Comparison of ENCODE assay signal across 11 cellular contexts in the genomic region with DNA sequence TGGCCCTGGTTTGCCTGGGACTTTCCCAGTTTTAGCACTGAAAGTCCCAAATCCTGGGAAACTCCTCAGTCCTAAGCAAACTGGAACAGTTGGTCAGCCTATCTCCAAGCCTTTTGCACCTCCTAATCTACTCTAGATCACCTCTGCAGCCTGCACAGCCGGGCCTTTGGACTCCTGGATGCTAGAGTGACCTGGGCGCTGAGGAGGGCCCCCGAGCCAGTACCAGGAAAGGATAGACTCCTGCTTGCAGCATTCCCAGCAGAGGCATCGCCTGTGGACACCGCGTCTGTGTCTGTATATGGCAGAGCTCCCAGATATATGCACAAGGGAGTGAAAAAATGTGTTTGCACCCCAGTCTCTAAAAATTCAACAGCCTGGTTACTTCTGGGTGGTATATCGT. TPM values are rescaled to one million over a fixed set of nuclear protein-coding genes. Genes with fewer than 3 reads are reported as not detected.
A peak's percentile ranks its signal among the peaks of the same experiment; 100 is the strongest.
DNase-seq lines count a peak whose midpoint lies in the region; ATAC-seq, FAIRE-seq and TF ChIP-seq lines count a peak whose summit lies in the region.
"Had no signal": no experiment of that assay in that cellular context is flagged by ENCODE, and none has a peak within 500 bp of the region (broad histone marks: within the 10 kb centered on the region; RNA-seq: fewer than 3 reads in every experiment).

No MANE protein-coding gene starts in this region.

- peak overlapping the region; percentile 45 for H3K9ac ChIP-seq in HepG2 (ENCODE audit: insufficient read depth, low read depth, low read length)

- no peaks in the 10 kb centered on the region for H3K79me2 ChIP-seq in HepG2 (ENCODE audit: insufficient read depth, low read length)

- no TSS peak for BruUV-seq in HepG2 (replicated peaks; lab: Mats Ljungman, UMichigan)

- H3K4me2 ChIP-seq in HepG2 (ENCODE audit: low read depth, low read length) = peak overlapping the region; percentile 81

- no peaks in the 10 kb centered on the region for H3K9me3 Mint-ChIP-seq in activated naive CD8-positive, alpha-beta T cell treated with anti-CD3 and anti-CD28 coated beads, Interleukin-2, amount 50 U/mL, for 24 hours
- H3K9me3 Mint-ChIP-seq in endothelial cell (ENCODE audit: unreplicated experiment) = no peaks in the 10 kb centered on the region

- CTCF ChIA-PET in HepG2 (lab: Yijun Ruan, JAX; ENCODE audit: low intra/inter-chr PET ratio, low total read pairs) = no interaction called here

- H3K36me3 ChIP-seq in HepG2 (replicated peaks in 1 of 2; ENCODE audit: control insufficient read depth in 1 of 2, insufficient read depth in 2 of 2, low read length in 2 of 2) = no peaks in the 10 kb centered on the region
- no peaks in the 10 kb centered on the region for H3K36me3 ChIP-seq in small intestine (ENCODE audit: control insufficient read depth in 2 of 2, insufficient read depth in 2 of 2, low read length in 2 of 2)

- no peaks in the 10 kb centered on the region for H3K27me3 Mint-ChIP-seq in activated naive CD8-positive, alpha-beta T cell treated with anti-CD3 and anti-CD28 coated beads, Interleukin-2, amount 50 U/mL, for 24 hours
- peaks cover 3% of the 10 kb centered on the region for H3K27me3 Mint-ChIP-seq in endothelial cell (ENCODE audit: unreplicated experiment)

- no peak overlapping the region for H3K4me3 Mint-ChIP-seq in activated naive CD8-positive, alpha-beta T cell treated with anti-CD3 and anti-CD28 coated beads, Interleukin-2, amount 50 U/mL, for 24 hours
- H3K4me3 Mint-ChIP-seq in endothelial cell (ENCODE audit: unreplicated experiment) = no peak overlapping the region

- peak overlapping the region; percentile 35 for H3K27ac Mint-ChIP-seq in activated naive CD8-positive, alpha-beta T cell treated with anti-CD3 and anti-CD28 coated beads, Interleukin-2, amount 50 U/mL, for 24 hours
- H3K27ac Mint-ChIP-seq in endothelial cell (ENCODE audit: unreplicated experiment) = no peak overlapping the region

- H3K36me3 Mint-ChIP-seq in activated naive CD8-positive, alpha-beta T cell treated with anti-CD3 and anti-CD28 coated beads, Interleukin-2, amount 50 U/mL, for 24 hours (ENCODE audit: low read depth) = no peaks in the 10 kb centered on the region
- H3K36me3 Mint-ChIP-seq in endothelial cell (ENCODE audit: low read depth, unreplicated experiment) = no peaks in the 10 kb centered on the region

- no peak for TF ChIP-seq CTCF in HepG2 (CRISPR knock-in tag; IDR thresholded peaks at IDR 0.05)
- no peak for TF ChIP-seq CTCF in endothelial cell (IDR thresholded peaks at IDR 0.05; ENCODE audit: unreplicated experiment)

- H3K27me3 ChIP-seq in HepG2 (ENCODE audit: control insufficient read depth in 1 of 2, insufficient read depth in 2 of 2, low read length in 2 of 2) (no peaks in the 10 kb centered on the region), small intestine (ENCODE audit: control insufficient read depth in 2 of 2, insufficient read depth in 2 of 2, low read length in 2 of 2) (no peaks in the 10 kb centered on the region)

- TF ChIP-seq EP300 in HepG2 (IDR thresholded peaks at IDR 0.05; ENCODE audit: low read depth in 2 of 2, low read length in 2 of 2) = no peak
- no peak for TF ChIP-seq EP300 in HepG2 (CRISPR knock-in tag; IDR thresholded peaks at IDR 0.05; ENCODE audit: borderline replicate concordance)

- intact Hi-C loops in HepG2 (cut with micrococcal nuclease; ENCODE audit: unreplicated experiment) = no loop called here

- no peak overlapping the region for H2AFZ ChIP-seq in HepG2 (ENCODE audit: low read length)

- WGBS in HepG2 (ENCODE audit: low lambda C conversion rate) = 2% methylated on average over 7 of the region's 7 CpGs
- 25 to 50% (median 31%) methylated on average over 7 of the region's 7 CpGs for WGBS in small intestine, 3 donors

- H3K4me3 ChIP-seq in HepG2 (replicated peaks in 1 of 3; ENCODE audit: insufficient read depth in 1 of 3, low read depth in 2 of 3, low read length in 3 of 3) (peak overlapping the region; percentile 3 to 56 (median 17); a peak in 4 of 6 replicates), small intestine (ENCODE audit: low read depth in 1 of 2, low read length in 2 of 2) (no peak overlapping the region)

- no peak for TF ChIP-seq POLR2A in HepG2 (IDR thresholded peaks at IDR 0.05; ENCODE audit: insufficient read depth in 1 of 2, low read depth in 2 of 2, low read length in 2 of 2)

- in situ Hi-C loops in HepG2 (cut with HindIII; ENCODE audit: extremely low pct_ligation_motif_present, low pct_unique_long_range_greater_than_20kb) = no loop called here

- no peaks in the 10 kb centered on the region for H3K9me3 ChIP-seq in HepG2 (ENCODE audit: low read length)
- H3K9me3 ChIP-seq in small intestine (ENCODE audit: control insufficient read depth, low read depth) = no peaks in the 10 kb centered on the region

- ATAC-seq in activated naive CD8-positive, alpha-beta T cell treated with anti-CD3 and anti-CD28 coated beads, Interleukin-2, amount 50 U/mL, for 24 hours = no peak
- ATAC-seq in HepG2 = peak; percentile 71

- POLR2A ChIA-PET in HepG2 (lab: Yijun Ruan, JAX) = interaction anchor here (0.9 to 7.9 kb wide), 8 partner anchors 8 to 181 kb away, joined by 3 to 99 read pairs (median 3); partner anchors contain the start of genes IRF1 and SLC22A4

- H3K4me1 ChIP-seq in HepG2 (ENCODE audit: insufficient read depth, low read length) (peaks cover 55% of the 10 kb centered on the region), small intestine (ENCODE audit: control insufficient read depth in 2 of 2, insufficient read depth in 1 of 2, low read depth in 1 of 2, low read length in 1 of 2) (peaks cover 24 to 36% of the 10 kb centered on the region in 2 donors)

- FAIRE-seq in HepG2 (lab: Jason Lieb, UNC) (no peak), small intestine (lab: Jason Lieb, UNC) (no peak)
- FAIRE-seq: endothelial cell of umbilical vein, keratinocyte had no signal

- H3K27ac ChIP-seq in HepG2 (ENCODE audit: extremely low read length, insufficient read depth, low read length) = peak overlapping the region; percentile 61
- peak overlapping the region; percentile 81 to 92 for H3K27ac ChIP-seq in small intestine (ENCODE audit: low read depth in 1 of 2, low read length in 1 of 2)

- DNase-seq in RPMI7951 (ENCODE audit: low read depth) (peak; percentile 50), HepG2 (ENCODE audit: low spot score) (peak; percentile 38), small intestine (peak; percentile 71), NCI-H187 (lab: John Stamatoyannopoulos, UW) (no peak), endothelial cell (ENCODE audit: low spot score) (no peak), NCI-H1930 (lab: John Stamatoyannopoulos, UW) (no peak), midbrain (lab: John Stamatoyannopoulos, UW) (no peak)
- no peak for DNase-seq in activated naive CD8-positive, alpha-beta T cell treated with anti-CD3 and anti-CD28 coated beads, Interleukin-2, amount 50 U/mL, for 24 hours
- DNase-seq: NCI-H526 treated with DMSO at 0.1 percent for 48 hours had no signal

- H4K20me1 ChIP-seq in HepG2 (ENCODE audit: insufficient read depth, low read length) = no peaks in the 10 kb centered on the region

- TF ChIP-seq RAD21 in HepG2 (CRISPR knock-in tag; IDR thresholded peaks at IDR 0.05) = no peak

- H3K4me1 Mint-ChIP-seq in activated naive CD8-positive, alpha-beta T cell treated with anti-CD3 and anti-CD28 coated beads, Interleukin-2, amount 50 U/mL, for 24 hours = peaks cover 83% of the 10 kb centered on the region
- H3K4me1 Mint-ChIP-seq in endothelial cell (ENCODE audit: unreplicated experiment) = peaks cover 6% of the 10 kb centered on the region

TF ChIP-seq in HepG2, 621 proteins besides CTCF, POLR2A, EP300 and RAD21 (continues in another document):
- TF ChIP-seq KDM3A (CRISPR knock-in tag; IDR thresholded peaks at IDR 0.05; ENCODE audit: low read depth) = no peak
- TF ChIP-seq ZFX (CRISPR knock-in tag; IDR thresholded peaks at IDR 0.05; ENCODE audit: low read depth) = peak; percentile 19; the same call in 1 of the 2 replicates
- no peak for TF ChIP-seq KDM6A (CRISPR knock-in tag; IDR thresholded peaks at IDR 0.05; ENCODE audit: low read depth)
- TF ChIP-seq ZNF879 (CRISPR knock-in tag; IDR thresholded peaks at IDR 0.05) = no peak
- TF ChIP-seq SMARCE1 (IDR thresholded peaks at IDR 0.05; ENCODE audit: borderline replicate concordance) = no peak

RNA-seq across cellular contexts. Expression of gene IRF1, which starts 15.0 kb away (rescaled TPM):
- total RNA-seq in RPMI7951 (2014; rRNA removed; shearing (Covaris generic)) = 34.1 and 42.1 TPM in 2 replicates
- total RNA-seq in HepG2 (2016; rRNA removed; fragmentation: Illumina TruSeq; extraction: Trizol) = 5.8 and 8.8 TPM in 2 replicates
- total RNA-seq in HepG2 (2016; cell fraction: cytosol; rRNA removed; fragmentation: Illumina TruSeq; extraction: Trizol; ENCODE audit: low read depth) = 1.2 and 1.9 TPM in 2 replicates
- 4.4 and 10.1 TPM in 2 replicates for total RNA-seq in HepG2 (2016; cell fraction: insoluble cytoplasmic fraction; rRNA removed; fragmentation: Illumina TruSeq; extraction: Trizol)
- total RNA-seq in HepG2 (2016; cell fraction: membrane; rRNA removed; fragmentation: Illumina TruSeq; extraction: Trizol) = 2.5 and 3.3 TPM in 2 replicates
- total RNA-seq in HepG2 (2016; cell fraction: nucleus; rRNA removed; fragmentation: Illumina TruSeq; extraction: Trizol) = 14.5 and 19.2 TPM in 2 replicates
- 4.1 and 4.4 TPM in 2 replicates for polyA plus RNA-seq in HepG2 (2011; rRNA removed)
- 4.7 and 4.8 TPM in 2 replicates for polyA plus RNA-seq in HepG2 (2011; cell fraction: cytosol; rRNA removed)
- polyA plus RNA-seq in HepG2 (2011; cell fraction: nucleus; rRNA removed) = 10.1 and 10.8 TPM in 2 replicates
- 3.4 and 4.0 TPM in 2 replicates for polyA plus RNA-seq in HepG2 (2012)
- polyA plus RNA-seq in HepG2 (2016; cell fraction: cytosol; fragmentation: Illumina TruSeq; extraction: Trizol; ENCODE audit: low read depth) = 0.75 and 0.77 TPM in 2 replicates
- polyA plus RNA-seq in HepG2 (2016; cell fraction: insoluble cytoplasmic fraction; fragmentation: Illumina TruSeq; extraction: Trizol; ENCODE audit: low read depth) = 5.3 and 6.8 TPM in 2 replicates
- 0.80 and 1.4 TPM in 2 replicates for polyA plus RNA-seq in HepG2 (2016; cell fraction: membrane; fragmentation: Illumina TruSeq; extraction: Trizol; ENCODE audit: low read depth)
- polyA plus RNA-seq in HepG2 (2016; cell fraction: nucleus; fragmentation: Illumina TruSeq; extraction: Trizol; ENCODE audit: insufficient read depth, low read depth) = 8.7 and 9.9 TPM in 2 replicates
- polyA minus RNA-seq in HepG2 (2011; rRNA and poly(A)+ RNA removed; ENCODE audit: low replicate concordance) = 24.0 and 36.4 TPM in 2 replicates
- polyA minus RNA-seq in HepG2 (2011; cell fraction: cytosol; rRNA and poly(A)+ RNA removed) = 4.7 and 7.5 TPM in 2 replicates
- 28.5 and 37.7 TPM in 2 replicates for polyA minus RNA-seq in HepG2 (2011; cell fraction: nucleus; rRNA and poly(A)+ RNA removed)
- polyA plus RNA-seq in small intestine = 10 to 100 TPM; 51.7 to 64.1 (median 54.0) TPM
- total RNA-seq in endothelial cell (ENCODE audit: unreplicated experiment) = 7.1 TPM

Comparison
In these comparisons a context has a peak if more than half of its experiments do, and no peak if none do; other contexts are left out.
1. DNase-seq: peak in RPMI7951 (single experiment), HepG2 (single experiment) and small intestine (single experiment); none in activated naive CD8-positive, alpha-beta T cell treated with anti-CD3 and anti-CD28 coated beads, Interleukin-2, amount 50 U/mL, for 24 hours (single experiment), NCI-H187 (0 of 2), endothelial cell (single experiment), NCI-H1930 (0 of 2) and midbrain (single experiment).
2. H3K4me3 ChIP-seq: peak in HepG2 (3 of 3); none in small intestine (0 of 2).